13 cellular contexts compared by ENCODE assay signal in genomic region chr3:21645121-21645897, GRCh38.
DNase-seq lines count a peak whose midpoint lies in the region; ATAC-seq and TF ChIP-seq lines count a peak whose summit lies in the region.
"Had no signal": no experiment of that assay in that cellular context is flagged by ENCODE, and none has a peak within 500 bp of the region (broad histone marks: within the 10 kb centered on the region; RNA-seq: fewer than 3 reads in every experiment).

No MANE protein-coding gene starts in this region.

- POLR2A ChIA-PET in PC-3 (lab: Charles Lee; ENCODE audit: unreplicated experiment) = interaction anchor here (0.7 kb wide), 1 partner anchor 153 kb away, joined by 5 read pairs; no protein-coding TSS in a partner anchor

- WGBS in suprapubic skin = 47% methylated on average over 4 of the region's 4 CpGs

- H3K36me3 ChIP-seq in PC-3 (ENCODE audit: low read depth, low read length) (no peaks in the 10 kb centered on the region), suprapubic skin (no peaks in the 10 kb centered on the region)

- H3K27me3 ChIP-seq in PC-3 (ENCODE audit: low read length) = no peaks in the 10 kb centered on the region
- H3K27me3 ChIP-seq in suprapubic skin = no peaks in the 10 kb centered on the region

- H3K9me2 ChIP-seq in PC-3 (replicated peaks; ENCODE audit: low read length) = no peaks in the 10 kb centered on the region

- peaks cover 18% of the 10 kb centered on the region for H3K4me1 ChIP-seq in PC-3 (ENCODE audit: insufficient read depth, low read length)
- H3K4me1 ChIP-seq in suprapubic skin = peaks cover 8% of the 10 kb centered on the region

- TF ChIP-seq EP300 in suprapubic skin (IDR thresholded peaks at IDR 0.05) = no peak

- H3K79me2 ChIP-seq in PC-3 (ENCODE audit: low read length) = no peaks in the 10 kb centered on the region

- H3K9ac ChIP-seq in PC-3 (ENCODE audit: low read length) = no peak overlapping the region

- ATAC-seq in PC-3 = no peak
- no peak for ATAC-seq in GM18511 (IDR thresholded peaks at IDR 0.05; ENCODE audit: unreplicated experiment)
- ATAC-seq: activated naive CD4-positive, alpha-beta T cell treated with anti-CD3 and anti-CD28 coated beads, Interleukin-2, amount 50 U/mL, for 72 hours; T-helper 17 cell had no signal

- H3K4me3 ChIP-seq in PC-3 (ENCODE audit: low read length) (no peak overlapping the region), suprapubic skin (no peak overlapping the region)

- peak; percentile 21 for DNase-seq in PC-3
- DNase-seq in fibroblast of gingiva (ENCODE audit: low read depth) = peak; percentile 51
- peak; percentile 40 for DNase-seq in medulla oblongata (ENCODE audit: extremely low spot score)
- DNase-seq in suprapubic skin (ENCODE audit: low spot score in 2 of 2) = no peak
- no peak for DNase-seq in stimulated activated CD4-positive, alpha-beta T cell treated with anti-CD3 and anti-CD28 coated beads, Interleukin-2, amount 100 ng/mL, for 24 hours
- DNase-seq in NAMALWA (ENCODE audit: low spot score) = no peak
- DNase-seq in activated effector memory CD4-positive, alpha-beta T cell treated with Interleukin-2 at 50 U/mL for 16 hours = no peak
- DNase-seq: activated CD4-positive, alpha-beta memory T cell treated with anti-CD3 and anti-CD28 coated beads, Interleukin-2, amount 10 ng/mL, durations not matched to agents 7 days and 5 days; effector CD4-positive, alpha-beta T cell; stimulated activated CD4-positive, alpha-beta T cell treated with anti-CD3 and anti-CD28 coated beads, Interleukin-4, amount 100 ng/mL, for 1 hour; T-helper 17 cell had no signal

- H3K27ac ChIP-seq in PC-3 (ENCODE audit: low read length) (no peak overlapping the region), suprapubic skin (peak overlapping the region; percentile 48)

- TF ChIP-seq CTCF in PC-3 (conservative IDR thresholded peaks at IDR 0.05; ENCODE audit: low read depth, low read length) = no peak
- TF ChIP-seq CTCF in suprapubic skin (IDR thresholded peaks at IDR 0.05) = no peak

- H3K9me3 ChIP-seq in PC-3 (ENCODE audit: low read length) = no peaks in the 10 kb centered on the region
- peaks cover 5% of the 10 kb centered on the region for H3K9me3 ChIP-seq in suprapubic skin

- intact Hi-C loops in PC-3 (cut with micrococcal nuclease) = no loop called here

- no peaks in the 10 kb centered on the region for H4K20me1 ChIP-seq in PC-3 (ENCODE audit: low read length)

- no peak for TF ChIP-seq POLR2A in suprapubic skin (IDR thresholded peaks at IDR 0.05)

- H2AFZ ChIP-seq in PC-3 (ENCODE audit: low read length) = no peak overlapping the region

- peaks cover 5% of the 10 kb centered on the region for H3F3A ChIP-seq in PC-3 (ENCODE audit: low read length, unreplicated experiment)

- BruUV-seq in PC-3 (replicated peaks; lab: Mats Ljungman, UMichigan) = no TSS peak

- CTCF ChIA-PET in PC-3 (lab: Charles Lee) = no interaction called here

- no peak overlapping the region for H3K4me2 ChIP-seq in PC-3 (ENCODE audit: low read length)

Comparison
In these comparisons a context has a peak if more than half of its experiments do, and no peak if none do; other contexts are left out.
1. DNase-seq: peak in PC-3 (single experiment), fibroblast of gingiva (single experiment) and medulla oblongata (single experiment); none in suprapubic skin (0 of 2), stimulated activated CD4-positive, alpha-beta T cell treated with anti-CD3 and anti-CD28 coated beads, Interleukin-2, amount 100 ng/mL, for 24 hours (0 of 2), NAMALWA (single experiment) and activated effector memory CD4-positive, alpha-beta T cell treated with Interleukin-2 at 50 U/mL for 16 hours (single experiment).